Comparison of ENCODE assay signal across 13 cellular contexts in genomic region chr7:131111-132094, GRCh38.
DNase-seq lines count a peak whose midpoint lies in the region; ATAC-seq and TF ChIP-seq lines count a peak whose summit lies in the region.
"Had no signal": no experiment of that assay in that cellular context is flagged by ENCODE, and none has a peak within 500 bp of the region (broad histone marks: within the 10 kb centered on the region; RNA-seq: fewer than 3 reads in every experiment).

No MANE protein-coding gene starts in this region.

- H3K4me2 ChIP-seq in BLaER1 treated with 17β-estradiol and CSF1 and Interleukin-3, amounts not matched to agents 10 nM and 100 nM = peak overlapping the region; percentile 79 to 99 (median 96)

- WGBS in heart right ventricle, 2 donors = 62 to 66% methylated on average over 24 of the region's 24 CpGs
- 41 to 49% (median 42%) methylated on average over 24 of the region's 24 CpGs for WGBS in ovary, 3 donors

- intact Hi-C loops in Panc1 (cut with micrococcal nuclease; ENCODE audit: unreplicated experiment) (no loop called here), heart right ventricle (cut with DNase I) (no loop called here), ovary (cut with DNase I) (no loop called here)

- no peaks in the 10 kb centered on the region for H3K27me3 ChIP-seq in BLaER1 treated with 17β-estradiol and CSF1 and Interleukin-3, amounts not matched to agents 10 nM and 100 nM
- no peaks in the 10 kb centered on the region; the same call in 1 of the 2 replicates for H3K27me3 ChIP-seq in Panc1 (ENCODE audit: control insufficient read depth, insufficient read depth, low read length)
- H3K27me3 ChIP-seq in heart right ventricle = peaks cover 0 to 3% (median 0%) of the 10 kb centered on the region in 7 donors
- no peaks in the 10 kb centered on the region for H3K27me3 ChIP-seq in ovary

- in situ Hi-C loops in Panc1 (cut with HindIII; ENCODE audit: low pct_unique_long_range_greater_than_20kb, low sequenced_read_pairs) = no loop called here

- TF ChIP-seq CTCF in Panc1 (IDR thresholded peaks at IDR 0.05) = no peak
- no peak for TF ChIP-seq CTCF in heart right ventricle (IDR thresholded peaks at IDR 0.05)
- TF ChIP-seq CTCF in ovary (IDR thresholded peaks at IDR 0.05) = no peak

- H3K4me1 ChIP-seq in BLaER1 treated with 17β-estradiol and CSF1 and Interleukin-3, amounts not matched to agents 10 nM and 100 nM = peaks cover 56 to 85% (median 66%) of the 10 kb centered on the region in 10 experiments
- no peaks in the 10 kb centered on the region for H3K4me1 ChIP-seq in Panc1 (ENCODE audit: control insufficient read depth, insufficient read depth, low read length)
- peaks cover 7 to 45% (median 30%) of the 10 kb centered on the region in 9 donors for H3K4me1 ChIP-seq in heart right ventricle
- peaks cover 24% of the 10 kb centered on the region for H3K4me1 ChIP-seq in ovary (ENCODE audit: insufficient read depth)

- peaks cover 0 to 19% (median 0%) of the 10 kb centered on the region in 11 experiments; a peak in 3 of 22 replicates for H3K9me3 ChIP-seq in BLaER1 treated with 17β-estradiol and CSF1 and Interleukin-3, amounts not matched to agents 10 nM and 100 nM (replicated peaks in 1 of 11)
- no peaks in the 10 kb centered on the region for H3K9me3 ChIP-seq in Panc1 (ENCODE audit: control insufficient read depth, insufficient read depth, low read depth, low read length)
- H3K9me3 ChIP-seq in heart right ventricle = no peaks in the 10 kb centered on the region
- no peaks in the 10 kb centered on the region for H3K9me3 ChIP-seq in ovary

- H3K36me3 ChIP-seq in BLaER1 treated with 17β-estradiol and CSF1 and Interleukin-3, amounts not matched to agents 10 nM and 100 nM = no peaks in the 10 kb centered on the region
- H3K36me3 ChIP-seq in Panc1 (ENCODE audit: control insufficient read depth, insufficient read depth, low read length) (no peaks in the 10 kb centered on the region), heart right ventricle (no peaks in the 10 kb centered on the region), ovary (no peaks in the 10 kb centered on the region)

- H3K4me3 ChIP-seq in BLaER1 treated with 17β-estradiol and CSF1 and Interleukin-3, amounts not matched to agents 10 nM and 100 nM = peak overlapping the region in 3 of 10 experiments; percentile 13 to 42 (median 36); a peak in 5 of 20 replicates
- H3K4me3 ChIP-seq in Panc1 (ENCODE audit: low read depth in 2 of 2, low read length in 2 of 2) = no peak overlapping the region
- peak overlapping the region in 1 of 10 donors; percentile 3 for H3K4me3 ChIP-seq in heart right ventricle
- H3K4me3 ChIP-seq in ovary = no peak overlapping the region

- POLR2A ChIA-PET in Panc1 (lab: Charles Lee) = no interaction called here

- peak overlapping the region; percentile 23 to 98 (median 74); a peak in 20 of 22 replicates for H3K27ac ChIP-seq in BLaER1 treated with 17β-estradiol and CSF1 and Interleukin-3, amounts not matched to agents 10 nM and 100 nM
- H3K27ac ChIP-seq in Panc1 (ENCODE audit: low read length) (no peak overlapping the region), heart right ventricle (peak overlapping the region in 9 of 10 donors; percentile 4 to 60 (median 35)), ovary (peak overlapping the region in 1 of 2 donors; percentile 65)

- no peaks in the 10 kb centered on the region for H4K20me1 ChIP-seq in BLaER1 treated with 17β-estradiol and CSF1 and Interleukin-3, amounts not matched to agents 10 nM and 100 nM

- no TSS peak for BruUV-seq in Panc1 (replicated peaks; lab: Mats Ljungman, UMichigan)

- DNase-seq in Panc1 (ENCODE audit: low read depth, low spot score) (no peak), heart right ventricle (peak; percentile 55 to 65), ovary (peak; percentile 62 to 82 (median 79)), activated gamma-delta T cell (lab: John Stamatoyannopoulos, UW) (no peak), T-helper 1 cell (no peak), A172 (ENCODE audit: low spot score) (no peak)
- DNase-seq: CD8-positive, alpha-beta memory T cell; foreskin melanocyte; RPMI8226; stimulated activated CD4-positive, alpha-beta T cell treated with anti-CD3 and anti-CD28 coated beads, Interleukin-4, amount 100 ng/mL, for 24 hours; stimulated activated naive CD4-positive, alpha-beta T cell treated with Interleukin-2 at 50 U/mL for 16 hours had no signal

- peak overlapping the region in 10 of 11 experiments; percentile 27 to 78 (median 52); a peak in 17 of 22 replicates for H3K9ac ChIP-seq in BLaER1 treated with 17β-estradiol and CSF1 and Interleukin-3, amounts not matched to agents 10 nM and 100 nM

- no peak for TF ChIP-seq EP300 in ovary (IDR thresholded peaks at IDR 0.05)

- CTCF ChIA-PET in Panc1 (lab: Charles Lee) = no interaction called here

- ATAC-seq in Panc1 (0 out of 2 replicates have a peak, but pooled peaks have one; percentile 20), heart right ventricle (peak; percentile 36 to 82 (median 76)), HG02970 (IDR thresholded peaks at IDR 0.05; ENCODE audit: low FRiP score, unreplicated experiment) (no peak)

- no peak for TF ChIP-seq POLR2A in ovary (IDR thresholded peaks at IDR 0.05)

Comparison
In these comparisons a context has a peak if more than half of its experiments do, and no peak if none do; other contexts are left out.
1. DNase-seq: peak in heart right ventricle (2 of 2) and ovary (5 of 5); none in Panc1 (single experiment), activated gamma-delta T cell (single experiment), T-helper 1 cell (0 of 5) and A172 (single experiment).